In genomic region chr6:111746983-111747773, GRCh38 we compare ENCODE assay signal across 17 cellular contexts.
A peak's percentile ranks its signal among the peaks of the same experiment; 100 is the strongest.
DNase-seq lines count a peak whose midpoint lies in the region; ATAC-seq, FAIRE-seq and TF ChIP-seq lines count a peak whose summit lies in the region.
"Had no signal": no experiment of that assay in that cellular context is flagged by ENCODE, and none has a peak within 500 bp of the region (broad histone marks: within the 10 kb centered on the region; RNA-seq: fewer than 3 reads in every experiment).

No MANE protein-coding gene starts in this region.

- peaks cover 3% of the 10 kb centered on the region; the same call in 1 of the 2 replicates for H3K23me2 ChIP-seq in H1 (ENCODE audit: low read depth, low read length)

- H3K9me3 Mint-ChIP-seq in activated T-cell treated with anti-CD3 and anti-CD28 coated beads, Interleukin-2, amount 50 U/mL, for 24 hours: peaks cover 3% of the 10 kb centered on the region

- no peak overlapping the region for H3K14ac ChIP-seq in H1 (ENCODE audit: insufficient read length)

- H4K5ac ChIP-seq in H1 (ENCODE audit: insufficient read length, low read depth, low read length): no peak overlapping the region

- H3K9me3 ChIP-seq in H1 (ENCODE audit: insufficient read depth in 2 of 2, low read depth in 1 of 2, low read length in 1 of 2) (no peaks in the 10 kb centered on the region), gastrocnemius medialis (no peaks in the 10 kb centered on the region)
- H3K9me3 ChIP-seq: upper lobe of right lung had no signal

- WGBS in H1 (ENCODE audit: extremely low coverage in 1 of 2, insufficient coverage in 1 of 2, insufficient read length in 1 of 2, insufficient replicate concordance in 2 of 2, low coverage in 1 of 2, low lambda C conversion rate in 2 of 2, missing lambda C conversion rate in 1 of 2), 2 experiments: 72% methylated on average over 5 of the region's 5 CpGs; no CpG with 5 or more reads in 1 of the 2 experiments

- H3K27ac Mint-ChIP-seq in activated T-cell treated with anti-CD3 and anti-CD28 coated beads, Interleukin-2, amount 50 U/mL, for 24 hours: peak overlapping the region; percentile 86

- H2BK5ac ChIP-seq in H1 (ENCODE audit: low read depth, low read length): no peak overlapping the region

- H3K4me1 ChIP-seq in H1 (replicated peaks in 1 of 4; ENCODE audit: control insufficient read depth in 3 of 4, insufficient read depth in 4 of 4, low read length in 3 of 4): peaks cover 4 to 16% (median 13%) of the 10 kb centered on the region in 4 experiments; a peak in 5 of 7 replicates
- peaks cover 17 to 56% of the 10 kb centered on the region in 2 donors for H3K4me1 ChIP-seq in gastrocnemius medialis

- peaks cover 0 to 8% of the 10 kb centered on the region in 2 experiments; a peak in 2 of 4 replicates for H3K79me2 ChIP-seq in H1 (ENCODE audit: control insufficient read depth in 1 of 2, insufficient read depth in 2 of 2, low read length in 2 of 2)

- FAIRE-seq in GM12891 (lab: Jason Lieb, UNC): no peak
- no peak for FAIRE-seq in H1 (lab: Jason Lieb, UNC)
- FAIRE-seq: GM12892 had no signal

- H3K36me3 ChIP-seq in H1 (ENCODE audit: control insufficient read depth in 2 of 4, insufficient read depth in 4 of 4, low read length in 3 of 4) (no peaks in the 10 kb centered on the region), gastrocnemius medialis (no peaks in the 10 kb centered on the region)
- H3K36me3 ChIP-seq: upper lobe of right lung had no signal

- H3K4me3 Mint-ChIP-seq in activated T-cell treated with anti-CD3 and anti-CD28 coated beads, Interleukin-2, amount 50 U/mL, for 24 hours: peak overlapping the region; percentile 0

- TF ChIP-seq POLR2A in GM12891 (IDR thresholded peaks at IDR 0.05; ENCODE audit: low read depth, low read length) (no peak), H1 (IDR thresholded peaks at IDR 0.05; ENCODE audit: control extremely low read depth in 1 of 2, low read depth in 2 of 2, low read length in 2 of 2) (no peak), gastrocnemius medialis (IDR thresholded peaks at IDR 0.05) (no peak)

- peaks cover 95% of the 10 kb centered on the region for H3K36me3 Mint-ChIP-seq in activated T-cell treated with anti-CD3 and anti-CD28 coated beads, Interleukin-2, amount 50 U/mL, for 24 hours (ENCODE audit: low read depth)

- in situ Hi-C loops in gastrocnemius medialis (cut with MboI; ENCODE audit: low sequenced_read_pairs in 4 of 4): loop anchor here in 1 of 4 donors (25.0 kb wide), 1 partner anchor 115 kb away; the partner anchor contains the start of gene FYN

- no peaks in the 10 kb centered on the region for H3K27me3 Mint-ChIP-seq in activated T-cell treated with anti-CD3 and anti-CD28 coated beads, Interleukin-2, amount 50 U/mL, for 24 hours

- H2BK15ac ChIP-seq in H1 (ENCODE audit: low read length): peak overlapping the region; percentile 34; the same call in 1 of the 2 replicates

- no peak overlapping the region for H2BK12ac ChIP-seq in H1 (ENCODE audit: low read depth, low read length)

- H3K56ac ChIP-seq in H1 (replicated peaks; ENCODE audit: insufficient read length, low read depth, low read length): no peak overlapping the region

- no peaks in the 10 kb centered on the region; the same call in 1 of the 2 replicates for H3K79me1 ChIP-seq in H1 (ENCODE audit: low read depth, low read length)

- H2BK20ac ChIP-seq in H1 (ENCODE audit: low read length): no peak overlapping the region

- no peak for TF ChIP-seq EP300 in H1 (IDR thresholded peaks at IDR 0.05; ENCODE audit: borderline replicate concordance in 1 of 2, low read depth in 2 of 2, low read length in 2 of 2)

- no peak overlapping the region for H3K9ac ChIP-seq in H1 (replicated peaks in 1 of 4; ENCODE audit: extremely low read depth in 1 of 4, low read depth in 3 of 4, low read length in 3 of 4)

- H4K20me1 ChIP-seq in H1 (replicated peaks in 1 of 2; ENCODE audit: control insufficient read depth in 1 of 2, insufficient read depth in 2 of 2, low read length in 2 of 2): no peaks in the 10 kb centered on the region

- CTCF ChIA-PET in H1 (lab: Charles Lee; ENCODE audit: partially characterized antibody): interaction anchor here (0.6 to 2.3 kb wide), 7 partner anchors 11 to 246 kb away, joined by 3 to 7 read pairs (median 3); no protein-coding TSS in a partner anchor

- TF ChIP-seq CTCF in H1 (IDR thresholded peaks at IDR 0.05; ENCODE audit: control extremely low read depth in 1 of 3, insufficient read depth in 1 of 3, low read depth in 1 of 3, low read length in 3 of 3) (no peak), gastrocnemius medialis (IDR thresholded peaks at IDR 0.05 in 4 of 5, conservative IDR thresholded peaks at IDR 0.05 in 1 of 5) (no peak)

- H3K18ac ChIP-seq in H1 (ENCODE audit: extremely low read depth, low read length): no peak overlapping the region

- H3K4ac ChIP-seq in H1 (replicated peaks; ENCODE audit: insufficient read length, low read depth, low read length): no peak overlapping the region

- H3K27ac ChIP-seq in H1 (ENCODE audit: low read depth, low read length) (no peak overlapping the region), gastrocnemius medialis (peak overlapping the region; percentile 3 to 50 (median 18))
- H3K27ac ChIP-seq: SK-N-MC, upper lobe of right lung had no signal

- no peak overlapping the region for H4K91ac ChIP-seq in H1 (replicated peaks; ENCODE audit: insufficient read length, low read length)

- no peak overlapping the region for H2BK120ac ChIP-seq in H1 (replicated peaks; ENCODE audit: low read depth, low read length)

- DNase-seq in activated T-cell treated with anti-CD3 and anti-CD28 coated beads, Interleukin-2, amount 50 U/mL, for 24 hours: no peak
- DNase-seq in activated T-cell treated with anti-CD3 and anti-CD28 coated beads, Interleukin-2, amount 50 U/mL, for 1 hour: no peak
- DNase-seq in GM12891 (ENCODE audit: insufficient read length, low spot score) (no peak), H1 (ENCODE audit: low read depth in 1 of 2, low spot score in 2 of 2) (peak in 1 of 2 experiments; percentile 37), gastrocnemius medialis (no peak), DMS53 (lab: John Stamatoyannopoulos, UW) (no peak)
- DNase-seq: COR-L47; foreskin melanocyte; HCEC 1CT; NCI-H2029; NCI-H524; stimulated activated CD4-positive, alpha-beta T cell treated with anti-CD3 and anti-CD28 coated beads, Interleukin-4, amount 100 ng/mL, for 1 hour; upper lobe of right lung had no signal

- POLR2A ChIA-PET in H1 (lab: Charles Lee; ENCODE audit: partially characterized antibody): interaction anchor here (0.7 to 2.0 kb wide), 2 partner anchors 11 to 23 kb away, joined by 3 to 4 read pairs; no protein-coding TSS in a partner anchor

- intact Hi-C loops in gastrocnemius medialis (cut with DNase I; ENCODE audit: low total_unique reads): no loop called here

- no peak overlapping the region for H4K8ac ChIP-seq in H1 (ENCODE audit: extremely low read depth, insufficient read depth, low read length)

- H3K4me1 Mint-ChIP-seq in activated T-cell treated with anti-CD3 and anti-CD28 coated beads, Interleukin-2, amount 50 U/mL, for 24 hours (ENCODE audit: low read depth): peaks cover 91% of the 10 kb centered on the region

- no peak overlapping the region for H3K23ac ChIP-seq in H1 (ENCODE audit: insufficient read length)

- no peak overlapping the region for H2AK5ac ChIP-seq in H1 (ENCODE audit: low read depth, low read length)

- no peak for ATAC-seq in gastrocnemius medialis
- no peak for ATAC-seq in GM18498 (IDR thresholded peaks at IDR 0.05; ENCODE audit: unreplicated experiment)
- no peak for ATAC-seq in GM21528 (IDR thresholded peaks at IDR 0.05; ENCODE audit: low FRiP score, unreplicated experiment)
- ATAC-seq: upper lobe of right lung had no signal

- H3K4me2 ChIP-seq in H1 (ENCODE audit: insufficient read depth in 1 of 2, low read depth in 2 of 2, low read length in 2 of 2): no peak overlapping the region

- no peak for TF ChIP-seq RAD21 in H1 (IDR thresholded peaks at IDR 0.05 in 1 of 2, conservative IDR thresholded peaks at IDR 0.05 in 1 of 2; ENCODE audit: low read depth in 2 of 2, low read length in 2 of 2)

- H3K4me3 ChIP-seq in H1 (ENCODE audit: extremely low read depth in 1 of 4, insufficient read depth in 2 of 4, low read depth in 3 of 4, low read length in 4 of 4): no peak overlapping the region
- H3K4me3 ChIP-seq in gastrocnemius medialis: no peak overlapping the region
- H3K4me3 ChIP-seq: SK-N-MC, upper lobe of right lung had no signal

- H2AFZ ChIP-seq in H1 (ENCODE audit: low read length): no peak overlapping the region

- H3K27me3 ChIP-seq in H1 (replicated peaks in 1 of 4; ENCODE audit: control insufficient read depth in 3 of 4, extremely low read depth in 1 of 4, insufficient read depth in 3 of 4, low read length in 3 of 4) (no peaks in the 10 kb centered on the region), gastrocnemius medialis (no peaks in the 10 kb centered on the region)
- H3K27me3 ChIP-seq: upper lobe of right lung had no signal

TF ChIP-seq in GM12891, 5 proteins besides CTCF, POLR2A, EP300 and RAD21:
- no peak for TF ChIP-seq TAF1 (IDR thresholded peaks at IDR 0.05; ENCODE audit: low read depth, low read length)
- no peak for TF ChIP-seq POU2F2 (IDR thresholded peaks at IDR 0.05; ENCODE audit: low read depth, low read length)
- no peak for TF ChIP-seq PAX5 (IDR thresholded peaks at IDR 0.05; ENCODE audit: insufficient read depth, low read length, severe bottlenecking)
- peak; percentile 6; the same call in 1 of the 2 replicates for TF ChIP-seq SPI1 (IDR thresholded peaks at IDR 0.05; ENCODE audit: low read depth, low read length)
TF ChIP-seq in GM12891: peak in this region for 1.

TF ChIP-seq in H1, 55 proteins besides CTCF, POLR2A, EP300 and RAD21:
- TF ChIP-seq EGR1 (IDR thresholded peaks at IDR 0.05; ENCODE audit: borderline replicate concordance, low read depth, low read length) (no peak), POLR2AphosphoS5 (IDR thresholded peaks at IDR 0.05; ENCODE audit: low read depth, low read length) (no peak)
TF ChIP-seq in H1: peak in this region for 0.
